In the genomic region with DNA sequence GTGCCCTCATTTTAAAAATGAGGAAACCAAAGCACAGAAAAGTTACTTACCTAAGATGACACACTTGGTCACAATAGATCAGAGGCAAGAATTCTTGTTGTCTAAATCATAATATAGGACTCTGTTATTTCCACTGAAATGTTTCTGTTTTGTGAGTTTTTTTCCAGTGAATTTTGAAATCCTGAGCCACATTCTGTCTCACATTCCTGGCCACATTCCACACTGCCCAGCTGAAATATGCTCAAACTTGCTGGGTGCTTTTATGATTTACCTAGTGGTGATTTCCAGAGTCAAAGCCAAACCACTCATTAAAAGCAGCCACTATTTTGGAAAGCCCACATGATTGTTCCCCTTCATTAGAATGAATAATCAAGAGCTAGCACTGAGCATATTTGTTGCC, we compare ENCODE assay signal across 1 cellular context.
TF ChIP-seq lines count a peak whose summit lies in the region.

No MANE protein-coding gene starts in this region.

TF ChIP-seq in SK-N-SH, 30 proteins besides CTCF, POLR2A, EP300 and RAD21 (continued from another document):
- TF ChIP-seq USF1 (IDR thresholded peaks at IDR 0.05; ENCODE audit: borderline replicate concordance, low read depth) (no peak), ZBTB33 (IDR thresholded peaks at IDR 0.05; ENCODE audit: borderline replicate concordance, low read depth) (no peak), ELF1 (IDR thresholded peaks at IDR 0.05) (no peak), FOXM1 (IDR thresholded peaks at IDR 0.05; ENCODE audit: low read depth) (no peak), RCOR1 (IDR thresholded peaks at IDR 0.05; ENCODE audit: low read length) (no peak), GABPA (IDR thresholded peaks at IDR 0.05; ENCODE audit: low read depth) (no peak), TCF12 (IDR thresholded peaks at IDR 0.05) (no peak)
- TF ChIP-seq, protein P1, sequence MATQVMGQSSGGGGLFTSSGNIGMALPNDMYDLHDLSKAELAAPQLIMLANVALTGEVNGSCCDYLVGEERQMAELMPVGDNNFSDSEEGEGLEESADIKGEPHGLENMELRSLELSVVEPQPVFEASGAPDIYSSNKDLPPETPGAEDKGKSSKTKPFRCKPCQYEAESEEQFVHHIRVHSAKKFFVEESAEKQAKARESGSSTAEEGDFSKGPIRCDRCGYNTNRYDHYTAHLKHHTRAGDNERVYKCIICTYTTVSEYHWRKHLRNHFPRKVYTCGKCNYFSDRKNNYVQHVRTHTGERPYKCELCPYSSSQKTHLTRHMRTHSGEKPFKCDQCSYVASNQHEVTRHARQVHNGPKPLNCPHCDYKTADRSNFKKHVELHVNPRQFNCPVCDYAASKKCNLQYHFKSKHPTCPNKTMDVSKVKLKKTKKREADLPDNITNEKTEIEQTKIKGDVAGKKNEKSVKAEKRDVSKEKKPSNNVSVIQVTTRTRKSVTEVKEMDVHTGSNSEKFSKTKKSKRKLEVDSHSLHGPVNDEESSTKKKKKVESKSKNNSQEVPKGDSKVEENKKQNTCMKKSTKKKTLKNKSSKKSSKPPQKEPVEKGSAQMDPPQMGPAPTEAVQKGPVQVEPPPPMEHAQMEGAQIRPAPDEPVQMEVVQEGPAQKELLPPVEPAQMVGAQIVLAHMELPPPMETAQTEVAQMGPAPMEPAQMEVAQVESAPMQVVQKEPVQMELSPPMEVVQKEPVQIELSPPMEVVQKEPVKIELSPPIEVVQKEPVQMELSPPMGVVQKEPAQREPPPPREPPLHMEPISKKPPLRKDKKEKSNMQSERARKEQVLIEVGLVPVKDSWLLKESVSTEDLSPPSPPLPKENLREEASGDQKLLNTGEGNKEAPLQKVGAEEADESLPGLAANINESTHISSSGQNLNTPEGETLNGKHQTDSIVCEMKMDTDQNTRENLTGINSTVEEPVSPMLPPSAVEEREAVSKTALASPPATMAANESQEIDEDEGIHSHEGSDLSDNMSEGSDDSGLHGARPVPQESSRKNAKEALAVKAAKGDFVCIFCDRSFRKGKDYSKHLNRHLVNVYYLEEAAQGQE (IDR thresholded peaks at IDR 0.05; ENCODE audit: low read depth, low read length): no peak
